In genomic region chrX:48475774-48476577, GRCh38 we compare ENCODE assay signal across 1 cellular context.
TF ChIP-seq lines count a peak whose summit lies in the region.

Gene FTSJ1, plus strand, starts transcription at chrX:48476199. Its CDS starts 1,849 bp downstream, at chrX:48478048.

TF ChIP-seq in HepG2, 621 proteins besides CTCF, POLR2A, EP300 and RAD21 (continued from another document and continues in another):
- no peak for TF ChIP-seq ZBTB40 (IDR thresholded peaks at IDR 0.05)
- peak; percentile 18; the same call in 1 of the 2 replicates for TF ChIP-seq ZBTB40 (CRISPR knock-in tag; IDR thresholded peaks at IDR 0.05)
- TF ChIP-seq MXI1 (IDR thresholded peaks at IDR 0.05; ENCODE audit: borderline replicate concordance, low read depth, low read length) = peak; percentile 43; the same call in 1 of the 3 replicates
- peak; percentile 52; the same call in 1 of the 2 replicates for TF ChIP-seq KAT8 (CRISPR knock-in tag; IDR thresholded peaks at IDR 0.05)
- peak; percentile 60; the same call in 1 of the 2 replicates for TF ChIP-seq KDM2A (CRISPR knock-in tag; IDR thresholded peaks at IDR 0.05; ENCODE audit: borderline replicate concordance, low read depth)
- peak; percentile 79 for TF ChIP-seq ZFX (CRISPR knock-in tag; IDR thresholded peaks at IDR 0.05; ENCODE audit: low read depth)
- no peak for TF ChIP-seq ATF5 (CRISPR knock-in tag; IDR thresholded peaks at IDR 0.05; ENCODE audit: low read depth)
- no peak for TF ChIP-seq NBN (conservative IDR thresholded peaks at IDR 0.05)
- TF ChIP-seq ZNF546 (CRISPR knock-in tag; conservative IDR thresholded peaks at IDR 0.05) = no peak
- TF ChIP-seq ZNF160 (CRISPR knock-in tag; IDR thresholded peaks at IDR 0.05) = 0 out of 2 replicates have a peak, but pooled peaks have one; percentile 29
- TF ChIP-seq ATF1 (CRISPR knock-in tag; IDR thresholded peaks at IDR 0.05) = peak; percentile 90
- TF ChIP-seq KMT2A (CRISPR knock-in tag; IDR thresholded peaks at IDR 0.05) = peak; percentile 39; the same call in 1 of the 2 replicates
- peak; percentile 50; the same call in 1 of the 2 replicates for TF ChIP-seq HES4 (CRISPR knock-in tag; IDR thresholded peaks at IDR 0.05; ENCODE audit: borderline replicate concordance)
- TF ChIP-seq, protein P1, sequence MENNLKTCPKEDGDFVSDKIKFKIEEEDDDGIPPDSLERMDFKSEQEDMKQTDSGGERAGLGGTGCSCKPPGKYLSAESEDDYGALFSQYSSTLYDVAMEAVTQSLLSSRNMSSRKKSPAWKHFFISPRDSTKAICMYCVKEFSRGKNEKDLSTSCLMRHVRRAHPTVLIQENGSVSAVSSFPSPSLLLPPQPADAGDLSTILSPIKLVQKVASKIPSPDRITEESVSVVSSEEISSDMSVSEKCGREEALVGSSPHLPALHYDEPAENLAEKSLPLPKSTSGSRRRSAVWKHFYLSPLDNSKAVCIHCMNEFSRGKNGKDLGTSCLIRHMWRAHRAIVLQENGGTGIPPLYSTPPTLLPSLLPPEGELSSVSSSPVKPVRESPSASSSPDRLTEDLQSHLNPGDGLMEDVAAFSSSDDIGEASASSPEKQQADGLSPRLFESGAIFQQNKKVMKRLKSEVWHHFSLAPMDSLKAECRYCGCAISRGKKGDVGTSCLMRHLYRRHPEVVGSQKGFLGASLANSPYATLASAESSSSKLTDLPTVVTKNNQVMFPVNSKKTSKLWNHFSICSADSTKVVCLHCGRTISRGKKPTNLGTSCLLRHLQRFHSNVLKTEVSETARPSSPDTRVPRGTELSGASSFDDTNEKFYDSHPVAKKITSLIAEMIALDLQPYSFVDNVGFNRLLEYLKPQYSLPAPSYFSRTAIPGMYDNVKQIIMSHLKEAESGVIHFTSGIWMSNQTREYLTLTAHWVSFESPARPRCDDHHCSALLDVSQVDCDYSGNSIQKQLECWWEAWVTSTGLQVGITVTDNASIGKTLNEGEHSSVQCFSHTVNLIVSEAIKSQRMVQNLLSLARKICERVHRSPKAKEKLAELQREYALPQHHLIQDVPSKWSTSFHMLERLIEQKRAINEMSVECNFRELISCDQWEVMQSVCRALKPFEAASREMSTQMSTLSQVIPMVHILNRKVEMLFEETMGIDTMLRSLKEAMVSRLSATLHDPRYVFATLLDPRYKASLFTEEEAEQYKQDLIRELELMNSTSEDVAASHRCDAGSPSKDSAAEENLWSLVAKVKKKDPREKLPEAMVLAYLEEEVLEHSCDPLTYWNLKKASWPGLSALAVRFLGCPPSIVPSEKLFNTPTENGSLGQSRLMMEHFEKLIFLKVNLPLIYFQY (CRISPR knock-in tag; IDR thresholded peaks at IDR 0.05; ENCODE audit: borderline replicate concordance) = peak; percentile 64; the same call in 1 of the 2 replicates
- TF ChIP-seq ZMAT3 (CRISPR knock-in tag; conservative IDR thresholded peaks at IDR 0.05) = no peak
- peak; percentile 74 for TF ChIP-seq POLR2G (IDR thresholded peaks at IDR 0.05; ENCODE audit: low read depth, low read length)
- no peak for TF ChIP-seq SRSF4 (IDR thresholded peaks at IDR 0.05; ENCODE audit: low read depth, low read length, poor library complexity, severe bottlenecking)
- TF ChIP-seq PCBP2 (optimal IDR thresholded peaks at IDR 0.05; ENCODE audit: low read depth, low read length, poor library complexity, severe bottlenecking) = no peak
- peak; percentile 71; the same call in 1 of the 2 replicates for TF ChIP-seq ZNF574 (CRISPR knock-in tag; IDR thresholded peaks at IDR 0.05)
- peak; percentile 68 for TF ChIP-seq ZNF605 (CRISPR knock-in tag; IDR thresholded peaks at IDR 0.05)
- 0 out of 2 replicates have a peak, but pooled peaks have one; percentile 25 for TF ChIP-seq CHCHD3 (CRISPR knock-in tag; IDR thresholded peaks at IDR 0.05)
- TF ChIP-seq EZH2 (conservative IDR thresholded peaks at IDR 0.05; ENCODE audit: low read depth, low read length) = no peak
- no peak for TF ChIP-seq MAFG (CRISPR knock-in tag; IDR thresholded peaks at IDR 0.05)
- TF ChIP-seq ARHGAP35 (CRISPR knock-in tag; IDR thresholded peaks at IDR 0.05; ENCODE audit: borderline replicate concordance) = no peak
- TF ChIP-seq ZNF335 (CRISPR knock-in tag; IDR thresholded peaks at IDR 0.05) = no peak
- TF ChIP-seq, protein P2, sequence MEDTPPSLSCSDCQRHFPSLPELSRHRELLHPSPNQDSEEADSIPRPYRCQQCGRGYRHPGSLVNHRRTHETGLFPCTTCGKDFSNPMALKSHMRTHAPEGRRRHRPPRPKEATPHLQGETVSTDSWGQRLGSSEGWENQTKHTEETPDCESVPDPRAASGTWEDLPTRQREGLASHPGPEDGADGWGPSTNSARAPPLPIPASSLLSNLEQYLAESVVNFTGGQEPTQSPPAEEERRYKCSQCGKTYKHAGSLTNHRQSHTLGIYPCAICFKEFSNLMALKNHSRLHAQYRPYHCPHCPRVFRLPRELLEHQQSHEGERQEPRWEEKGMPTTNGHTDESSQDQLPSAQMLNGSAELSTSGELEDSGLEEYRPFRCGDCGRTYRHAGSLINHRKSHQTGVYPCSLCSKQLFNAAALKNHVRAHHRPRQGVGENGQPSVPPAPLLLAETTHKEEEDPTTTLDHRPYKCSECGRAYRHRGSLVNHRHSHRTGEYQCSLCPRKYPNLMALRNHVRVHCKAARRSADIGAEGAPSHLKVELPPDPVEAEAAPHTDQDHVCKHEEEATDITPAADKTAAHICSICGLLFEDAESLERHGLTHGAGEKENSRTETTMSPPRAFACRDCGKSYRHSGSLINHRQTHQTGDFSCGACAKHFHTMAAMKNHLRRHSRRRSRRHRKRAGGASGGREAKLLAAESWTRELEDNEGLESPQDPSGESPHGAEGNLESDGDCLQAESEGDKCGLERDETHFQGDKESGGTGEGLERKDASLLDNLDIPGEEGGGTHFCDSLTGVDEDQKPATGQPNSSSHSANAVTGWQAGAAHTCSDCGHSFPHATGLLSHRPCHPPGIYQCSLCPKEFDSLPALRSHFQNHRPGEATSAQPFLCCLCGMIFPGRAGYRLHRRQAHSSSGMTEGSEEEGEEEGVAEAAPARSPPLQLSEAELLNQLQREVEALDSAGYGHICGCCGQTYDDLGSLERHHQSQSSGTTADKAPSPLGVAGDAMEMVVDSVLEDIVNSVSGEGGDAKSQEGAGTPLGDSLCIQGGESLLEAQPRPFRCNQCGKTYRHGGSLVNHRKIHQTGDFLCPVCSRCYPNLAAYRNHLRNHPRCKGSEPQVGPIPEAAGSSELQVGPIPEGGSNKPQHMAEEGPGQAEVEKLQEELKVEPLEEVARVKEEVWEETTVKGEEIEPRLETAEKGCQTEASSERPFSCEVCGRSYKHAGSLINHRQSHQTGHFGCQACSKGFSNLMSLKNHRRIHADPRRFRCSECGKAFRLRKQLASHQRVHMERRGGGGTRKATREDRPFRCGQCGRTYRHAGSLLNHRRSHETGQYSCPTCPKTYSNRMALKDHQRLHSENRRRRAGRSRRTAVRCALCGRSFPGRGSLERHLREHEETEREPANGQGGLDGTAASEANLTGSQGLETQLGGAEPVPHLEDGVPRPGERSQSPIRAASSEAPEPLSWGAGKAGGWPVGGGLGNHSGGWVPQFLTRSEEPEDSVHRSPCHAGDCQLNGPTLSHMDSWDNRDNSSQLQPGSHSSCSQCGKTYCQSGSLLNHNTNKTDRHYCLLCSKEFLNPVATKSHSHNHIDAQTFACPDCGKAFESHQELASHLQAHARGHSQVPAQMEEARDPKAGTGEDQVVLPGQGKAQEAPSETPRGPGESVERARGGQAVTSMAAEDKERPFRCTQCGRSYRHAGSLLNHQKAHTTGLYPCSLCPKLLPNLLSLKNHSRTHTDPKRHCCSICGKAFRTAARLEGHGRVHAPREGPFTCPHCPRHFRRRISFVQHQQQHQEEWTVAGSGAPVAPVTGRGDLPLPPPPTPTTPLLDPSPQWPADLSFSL (CRISPR knock-in tag; IDR thresholded peaks at IDR 0.05) = peak; percentile 23; the same call in 1 of the 2 replicates
- peak; percentile 98 for TF ChIP-seq THAP11 (CRISPR knock-in tag; IDR thresholded peaks at IDR 0.05)
- TF ChIP-seq, protein P3, sequence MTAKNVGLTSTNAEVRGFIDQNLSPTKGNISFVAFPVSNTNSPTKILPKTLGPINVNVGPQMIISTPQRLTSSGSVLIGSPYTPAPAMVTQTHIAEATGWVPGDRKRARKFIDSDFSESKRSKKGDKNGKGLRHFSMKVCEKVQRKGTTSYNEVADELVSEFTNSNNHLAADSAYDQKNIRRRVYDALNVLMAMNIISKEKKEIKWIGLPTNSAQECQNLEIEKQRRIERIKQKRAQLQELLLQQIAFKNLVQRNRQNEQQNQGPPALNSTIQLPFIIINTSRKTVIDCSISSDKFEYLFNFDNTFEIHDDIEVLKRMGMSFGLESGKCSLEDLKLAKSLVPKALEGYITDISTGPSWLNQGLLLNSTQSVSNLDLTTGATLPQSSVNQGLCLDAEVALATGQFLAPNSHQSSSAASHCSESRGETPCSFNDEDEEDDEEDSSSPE (CRISPR knock-in tag; IDR thresholded peaks at IDR 0.05) = peak; percentile 52
- no peak for TF ChIP-seq ZNF678 (CRISPR knock-in tag; IDR thresholded peaks at IDR 0.05)
- 0 out of 2 replicates have a peak, but pooled peaks have one; percentile 12 for TF ChIP-seq ZNF274 (CRISPR knock-in tag; IDR thresholded peaks at IDR 0.05)
